33 cellular contexts compared by ENCODE assay signal in genomic region chr14:43243168-43243567, GRCh38.
"Had no signal": no experiment of that assay in that cellular context is flagged by ENCODE, and none has a peak within 500 bp of the region (broad histone marks: within the 10 kb centered on the region; RNA-seq: fewer than 3 reads in every experiment).

No MANE protein-coding gene starts in this region.

- H3K9me3 ChIP-seq: adrenal gland, body of pancreas, breast epithelium had no signal

- H3K4me3 ChIP-seq: adrenal gland, body of pancreas, breast epithelium had no signal

- FAIRE-seq: astrocyte, TTC549 had no signal

- DNase-seq: activated B cell treated with CpG ODN at 0.5 μM for 24 hours; activated CD4-positive, alpha-beta memory T cell treated with anti-CD3 and anti-CD28 coated beads for 36 hours; activated CD4-positive, alpha-beta T cell treated with anti-CD3 and anti-CD28 coated beads for 4 hours; activated CD4-positive, alpha-beta T cell treated with anti-CD3 and anti-CD28 coated beads, Interleukin-2, amount 10 ng/mL, durations not matched to agents 24 days and 14 days; activated CD4-positive, alpha-beta T cell treated with anti-CD3 and anti-CD28 coated beads, Interleukin-2, amount 50 U/mL, for 1 hour; activated CD4-positive, alpha-beta T cell treated with anti-CD3 and anti-CD28 coated beads, Interleukin-2, amount 50 U/mL, for 4 hours; activated CD4-positive, CD25-positive, alpha-beta regulatory T cell treated with anti-CD3 and anti-CD28 coated beads, Interleukin-2, amount 50 U/mL, for 72 hours; activated CD8-positive, alpha-beta memory T cell treated with anti-CD3 and anti-CD28 coated beads, Interleukin-2, amount 50 U/mL, for 4 hours; activated CD8-positive, alpha-beta T cell treated with anti-CD3 and anti-CD28 coated beads for 36 hours; activated effector memory CD4-positive, alpha-beta T cell treated with anti-CD3 and anti-CD28 coated beads, Interleukin-2, amount 50 U/mL, for 16 hours; activated gamma-delta T cell treated with Interleukin-2 at 50 U/mL for 16 hours; activated naive CD4-positive, alpha-beta T cell; activated naive CD4-positive, alpha-beta T cell treated with anti-CD3 and anti-CD28 coated beads for 36 hours; activated naive CD4-positive, alpha-beta T cell treated with anti-CD3 and anti-CD28 coated beads, Interleukin-2, amount 50 U/mL, for 16 hours; activated naive CD8-positive, alpha-beta T cell treated with anti-CD3 and anti-CD28 coated beads for 36 hours; activated T-cell treated with anti-CD3 and anti-CD28 coated beads for 4 hours; activated T-cell treated with anti-CD3 and anti-CD28 coated beads, Interleukin-2, amount 50 U/mL, for 1 hour; activated T-cell treated with anti-CD3 and anti-CD28 coated beads, Interleukin-2, amount 50 U/mL, for 4 hours; activated T-cell treated with anti-CD3 and anti-CD28 coated beads, Interleukin-2, amount 50 U/mL, for 72 hours; adrenal gland; amniotic stem cell; aorta; body of pancreas; brain microvascular endothelial cell; central memory CD4-positive, alpha-beta T cell; T-helper 2 cell; T-helper 9 cell had no signal

- H3K36me3 ChIP-seq: adrenal gland, brain microvascular endothelial cell, breast epithelium had no signal

- ATAC-seq: activated CD8-positive, alpha-beta T cell treated with anti-CD3 and anti-CD28 coated beads for 36 hours; activated naive CD4-positive, alpha-beta T cell treated with anti-CD3 and anti-CD28 coated beads, Interleukin-2, amount 50 U/mL, for 72 hours; activated T-cell treated with anti-CD3 and anti-CD28 coated beads, Interleukin-2, amount 50 U/mL, for 4 hours; activated T-cell treated with anti-CD3 and anti-CD28 coated beads, Interleukin-2, amount 50 U/mL, for 72 hours; activated T-helper 17 cell treated with anti-CD3 and anti-CD28 coated beads, Interleukin-2, amount 50 U/mL, for 72 hours; body of pancreas had no signal

- H3K27ac ChIP-seq: adrenal gland, body of pancreas, brain microvascular endothelial cell, breast epithelium, VCaP had no signal

- H3K27me3 ChIP-seq: adrenal gland, body of pancreas, brain microvascular endothelial cell, breast epithelium had no signal

- H3K4me1 ChIP-seq: adrenal gland, body of pancreas, breast epithelium had no signal
